Comparison of ENCODE assay signal across 8 cellular contexts in the genomic region with DNA sequence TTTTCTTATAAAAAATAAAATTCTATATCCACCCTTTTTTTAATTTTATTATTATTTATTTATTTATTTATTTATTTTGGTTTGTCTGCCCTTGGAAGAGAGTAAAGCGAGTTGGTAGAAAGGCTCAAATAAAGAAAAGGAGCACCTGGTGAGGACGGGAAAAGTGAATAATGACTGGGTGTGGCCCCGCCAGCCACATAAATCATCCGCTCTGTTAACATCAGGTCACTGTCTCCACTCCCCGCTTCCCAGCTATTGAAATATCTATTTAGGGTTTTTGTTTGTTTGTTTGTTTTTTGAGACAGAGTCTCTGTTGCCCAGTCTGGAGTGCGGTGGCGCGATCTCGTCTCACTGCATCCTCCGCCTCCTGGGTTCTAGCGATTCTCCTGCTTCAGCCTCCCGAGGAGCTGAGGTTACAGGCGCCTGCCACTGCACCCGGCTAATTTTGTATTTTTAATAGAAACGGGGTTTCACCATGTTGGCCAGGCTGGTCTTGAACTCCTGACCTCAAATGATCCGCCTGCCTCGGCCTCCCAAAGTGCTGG. TPM values are rescaled to one million over a fixed set of nuclear protein-coding genes. Genes with fewer than 3 reads are reported as not detected.
A peak's percentile ranks its signal among the peaks of the same experiment; 100 is the strongest.
DNase-seq lines count a peak whose midpoint lies in the region; ATAC-seq and TF ChIP-seq lines count a peak whose summit lies in the region.

No MANE protein-coding gene starts in this region.

- no peak overlapping the region for H2AFZ ChIP-seq in osteoblast (ENCODE audit: low read length)

- no peaks in the 10 kb centered on the region for H3K9me3 ChIP-seq in osteoblast (ENCODE audit: low read depth, low read length)

- peak overlapping the region; percentile 32 for H3K27ac ChIP-seq in osteoblast (ENCODE audit: low read depth, low read length)

- H3K27me3 ChIP-seq in osteoblast (ENCODE audit: insufficient read depth, low read length), result no peaks in the 10 kb centered on the region

- TF ChIP-seq CTCF in GM12865 (IDR thresholded peaks at IDR 0.05; ENCODE audit: insufficient read depth, low read depth, low read length, missing control alignments) (no peak), osteoblast (IDR thresholded peaks at IDR 0.05; ENCODE audit: extremely low read depth, low read depth, low read length) (no peak)

- DNase-seq in GM12865 (ENCODE audit: low read depth), result no peak
- peak; percentile 16 for DNase-seq in NCI-H2227 (lab: John Stamatoyannopoulos, UW; ENCODE audit: unreplicated experiment)
- DNase-seq in dermis blood vessel endothelial cell, result peak; percentile 14
- no peak for DNase-seq in osteoblast (ENCODE audit: insufficient read length, low spot score, missing footprints)
- DNase-seq in midbrain (lab: John Stamatoyannopoulos, UW), result no peak
- DNase-seq in hippocampal formation (lab: John Stamatoyannopoulos, UW), result no peak

- no peaks in the 10 kb centered on the region for H3K36me3 ChIP-seq in osteoblast (ENCODE audit: insufficient read depth, low read length)

- H3K4me3 ChIP-seq in GM12865 (ENCODE audit: low read depth, low read length) (peak overlapping the region; percentile 90), osteoblast (ENCODE audit: insufficient read depth, low read length) (peak overlapping the region; percentile 98)

- H4K20me1 ChIP-seq in osteoblast (ENCODE audit: insufficient read depth, low read length), result no peaks in the 10 kb centered on the region

- peaks cover 30% of the 10 kb centered on the region for H3K79me2 ChIP-seq in osteoblast (ENCODE audit: insufficient read depth, low read length)

- ATAC-seq in GM18907 (IDR thresholded peaks at IDR 0.05; ENCODE audit: unreplicated experiment) (no peak), GM21515 (IDR thresholded peaks at IDR 0.05; ENCODE audit: unreplicated experiment) (no peak)

- H3K4me1 ChIP-seq in osteoblast (ENCODE audit: insufficient read depth, low read length), result peaks cover 26% of the 10 kb centered on the region

- peak overlapping the region; percentile 99 for H3K4me2 ChIP-seq in osteoblast (ENCODE audit: insufficient read depth, low read length)

RNA-seq across cellular contexts. Expression of a gene that starts 0.8 kb away (rescaled TPM):
- total RNA-seq in dermis blood vessel endothelial cell (4.9 and 12.3 TPM in 2 replicates), osteoblast (1.8 and 3.6 TPM in 2 replicates)

RNA-seq across cellular contexts. Expression of a gene that starts 0.9 kb away (rescaled TPM):
- total RNA-seq in dermis blood vessel endothelial cell, result 5.6 and 6.3 TPM in 2 replicates
- 6.5 TPM in 2 replicates for total RNA-seq in osteoblast

RNA-seq across cellular contexts. Expression of a gene that starts 53.9 kb away (rescaled TPM):
- total RNA-seq in dermis blood vessel endothelial cell (18.7 and 26.2 TPM in 2 replicates), osteoblast (17.7 and 19.2 TPM in 2 replicates)

Comparison
In these comparisons a context has a peak if more than half of its experiments do, and no peak if none do; other contexts are left out.
1. DNase-seq: peak in NCI-H2227 (single experiment) and dermis blood vessel endothelial cell (single experiment); none in GM12865 (single experiment), osteoblast (single experiment), midbrain (single experiment) and hippocampal formation (0 of 2).